In the genomic region with DNA sequence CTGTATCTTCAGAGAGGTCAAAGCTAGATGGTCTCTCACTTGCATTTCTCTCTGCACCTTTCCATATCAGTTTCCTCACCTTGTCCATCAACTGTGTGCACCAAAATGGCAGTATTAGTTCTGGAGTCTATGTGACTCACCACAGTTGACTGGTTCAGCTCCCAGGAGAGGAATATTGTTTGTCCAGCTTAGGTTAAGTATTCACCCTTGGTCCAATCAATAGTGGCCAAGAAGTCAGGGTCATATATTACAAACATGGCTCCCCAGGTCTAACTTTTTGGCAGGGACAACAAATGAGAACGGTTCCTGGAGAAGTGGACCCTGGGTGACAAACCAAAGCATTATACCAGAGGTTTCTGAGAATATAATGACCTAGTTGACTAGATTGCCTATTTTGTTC, we compare ENCODE assay signal across 27 cellular contexts. TPM values are rescaled to one million over a fixed set of nuclear protein-coding genes. Genes with fewer than 3 reads are reported as not detected.
"Had no signal": no experiment of that assay in that cellular context is flagged by ENCODE, and none has a peak within 500 bp of the region (broad histone marks: within the 10 kb centered on the region; RNA-seq: fewer than 3 reads in every experiment).

No MANE protein-coding gene starts in this region.

- H3K36me3 ChIP-seq: stomach, suprapubic skin, thoracic aorta, thyroid gland, tibial artery, tibial nerve, transverse colon, upper lobe of left lung, upper lobe of right lung, uterus, vagina had no signal

- H3K9me3 ChIP-seq: stomach, suprapubic skin, testis, thoracic aorta, thyroid gland, tibial artery, tibial nerve, transverse colon, upper lobe of left lung, upper lobe of right lung, uterus, vagina had no signal

- H3K27ac ChIP-seq: stomach, suprapubic skin, testis, thoracic aorta, thyroid gland, tibial artery, tibial nerve, transverse colon, upper lobe of left lung, upper lobe of right lung, uterus, vagina had no signal

- ATAC-seq: stimulated activated effector memory CD8-positive, alpha-beta T cell treated with anti-CD3 and anti-CD28 coated beads, Interleukin-12 subunit alpha, Interleukin-12 subunit beta, amount 100 ng/mL, for 72 hours; stimulated activated memory B cell treated with anti-CD40 and anti-IgM and Interleukin-4, amounts not matched to agents 10 μg/mL and 1 μg/mL and 100 μg/mL, for 72 hours; stimulated activated naive B cell treated with anti-CD40 and anti-IgM and Interleukin-4, amounts not matched to agents 10 μg/mL and 1 μg/mL and 100 μg/mL, for 72 hours; stimulated activated naive CD8-positive, alpha-beta T cell treated with anti-CD3 and anti-CD28 coated beads, Interleukin-15, amount 100 ng/mL, for 72 hours; stimulated activated naive CD8-positive, alpha-beta T cell treated with anti-CD3 and anti-CD28 coated beads, Interleukin-15, Interleukin-2, amounts not matched to agents 100 U/mL and 50 U/mL, for 24 hours; upper lobe of right lung had no signal

- FAIRE-seq: urothelium cell line had no signal

- DNase-seq: stimulated activated CD4-positive, alpha-beta T cell treated with anti-CD3 and anti-CD28 coated beads, Interleukin-2, amount 100 ng/mL, for 48 hours; stimulated activated CD4-positive, alpha-beta T cell treated with anti-CD3 and anti-CD28 coated beads, Interleukin-4, amount 100 ng/mL, for 1 hour; stimulated activated CD4-positive, alpha-beta T cell treated with anti-CD3 and anti-CD28 coated beads, Interleukin-4, amount 100 ng/mL, for 24 hours; stimulated activated CD4-positive, alpha-beta T cell treated with anti-CD3 and anti-CD28 coated beads, Interleukin-4, amount 100 ng/mL, for 4 hours; stimulated activated CD8-positive, alpha-beta memory T cell treated with anti-CD3 and anti-CD28 coated beads, Interleukin-4, amount 100 ng/mL, for 48 hours; stimulated activated naive B cell treated with anti-CD40 and anti-IgM and Interleukin-4, amounts not matched to agents 10 μg/mL and 1 μg/mL and 100 μg/mL, for 72 hours; stimulated activated naive CD4-positive, alpha-beta T cell; stimulated activated naive CD4-positive, alpha-beta T cell treated with Interleukin-2 at 50 U/mL for 16 hours; stimulated activated naive CD8-positive, alpha-beta T cell treated with anti-CD3 and anti-CD28 coated beads, Interleukin-15, amount 100 ng/mL, for 72 hours; stimulated activated naive CD8-positive, alpha-beta T cell treated with anti-CD3 and anti-CD28 coated beads, Interleukin-15, Interleukin-2, amounts not matched to agents 100 U/mL and 50 U/mL, for 24 hours; stomach; substantia nigra; testis; thyroid gland; tibial artery; transverse colon; upper lobe of left lung; upper lobe of right lung; uterus had no signal

- H3K4me1 ChIP-seq: uterus had no signal

- H3K27me3 ChIP-seq: testis, thyroid gland, tibial artery, tibial nerve, uterus, vagina had no signal

- H3K4me3 ChIP-seq: stomach, suprapubic skin, testis, thoracic aorta, thyroid gland, tibial artery, tibial nerve, transverse colon, upper lobe of left lung, upper lobe of right lung, uterus, vagina had no signal

RNA-seq across cellular contexts. Expression of a gene that starts 36.4 kb away (rescaled TPM):
- total RNA-seq: temporal lobe, thyroid gland had no signal
